Comparison of ENCODE assay signal across 8 cellular contexts in the genomic region with DNA sequence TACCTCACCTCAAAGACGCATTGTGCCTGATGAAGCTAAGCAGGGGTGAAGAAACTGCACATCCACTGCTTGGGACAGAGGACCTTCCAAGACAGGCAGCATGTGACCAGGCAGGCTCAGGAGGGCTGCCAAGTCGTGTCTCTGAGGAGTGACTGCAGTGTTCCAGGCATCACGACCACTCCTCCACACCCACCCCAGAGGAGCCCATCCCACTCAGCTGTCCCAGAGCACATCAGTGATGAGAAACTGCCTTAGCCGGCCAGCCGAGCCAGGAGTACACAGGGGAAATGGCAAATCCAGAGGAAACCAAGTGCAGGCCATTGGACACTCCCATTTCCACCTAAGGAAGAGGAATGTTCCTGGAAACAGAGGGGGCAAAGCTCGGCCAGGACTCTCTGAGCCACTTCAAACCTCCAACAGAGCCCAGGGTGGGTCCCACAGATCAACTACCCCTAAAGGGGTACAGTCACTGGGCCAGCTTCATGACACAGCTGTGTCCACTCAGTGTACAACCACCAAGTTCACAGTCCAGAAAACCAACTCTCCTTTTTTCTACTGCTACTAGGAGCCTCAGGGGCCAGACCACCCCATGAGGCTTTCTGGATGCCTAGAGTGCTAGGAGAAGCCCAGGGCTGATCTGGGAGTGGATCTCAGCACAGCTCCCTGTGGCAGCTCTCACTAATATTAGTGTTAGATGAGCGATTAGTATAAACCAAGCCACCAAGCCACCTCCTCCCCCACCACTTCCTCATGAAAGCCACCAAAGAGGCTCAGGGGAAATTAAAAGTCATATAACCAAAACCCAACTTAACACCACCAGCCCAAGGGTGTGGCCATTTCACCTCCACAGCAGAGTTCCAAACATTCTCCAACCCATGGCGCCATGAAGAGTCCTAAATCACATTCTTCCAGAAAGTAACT. TPM values are rescaled to one million over a fixed set of nuclear protein-coding genes. Genes with fewer than 3 reads are reported as not detected.
DNase-seq lines count a peak whose midpoint lies in the region; ATAC-seq and TF ChIP-seq lines count a peak whose summit lies in the region.

No MANE protein-coding gene starts in this region.

- no peak overlapping the region for H2BK120ac ChIP-seq in H9 (ENCODE audit: low read depth, low read length, poor library complexity, severe bottlenecking)

- DNase-seq in H9 (peak; percentile 28), Right ventricle myocardium inferior (ENCODE audit: missing footprints) (peak; percentile 92), NCI-H446 (lab: John Stamatoyannopoulos, UW) (no peak), HuH-7 (ENCODE audit: low spot score) (no peak), DMS114 treated with DMSO at 0.1 percent for 48 hours (lab: John Stamatoyannopoulos, UW; ENCODE audit: unreplicated experiment) (no peak)
- DNase-seq in activated CD4-positive, alpha-beta memory T cell treated with anti-CD3 and anti-CD28 coated beads for 36 hours: peak; percentile 64

- H3K27me3 Mint-ChIP-seq in H9 (ENCODE audit: low read depth): no peaks in the 10 kb centered on the region
- H3K27me3 Mint-ChIP-seq in activated CD4-positive, alpha-beta memory T cell treated with anti-CD3 and anti-CD28 coated beads for 36 hours: no peaks in the 10 kb centered on the region

- peaks cover 20 to 35% of the 10 kb centered on the region in 2 experiments for H3K4me1 Mint-ChIP-seq in H9
- H3K4me1 Mint-ChIP-seq in activated CD4-positive, alpha-beta memory T cell treated with anti-CD3 and anti-CD28 coated beads for 36 hours (ENCODE audit: low read depth): peaks cover 78% of the 10 kb centered on the region

- H4K91ac ChIP-seq in H9 (ENCODE audit: insufficient read length, low read depth, low read length): no peak overlapping the region

- CTCF ChIA-PET in activated CD4-positive, alpha-beta memory T cell treated with anti-CD3 and anti-CD28 coated beads for 36 hours (lab: Charles Lee): interaction anchor here (0.7 to 13.2 kb wide), 5 partner anchors 12 to 21 kb away, joined by 3 to 192 read pairs (median 9); partner anchors contain the start of gene PXN

- H2BK12ac ChIP-seq in H9 (ENCODE audit: insufficient read length, low read depth, low read length): no peak overlapping the region

- peak overlapping the region; percentile 14 for H3K18ac ChIP-seq in H9 (ENCODE audit: insufficient read length, low read depth, low read length)

- H2AFZ ChIP-seq in H9 (ENCODE audit: low read length): no peak overlapping the region

- no peak overlapping the region for H4K5ac ChIP-seq in H9 (ENCODE audit: insufficient read length, low read depth, low read length)

- no peak overlapping the region for H3K9ac ChIP-seq in H9 (ENCODE audit: extremely low read depth, insufficient read length, low read length)
- peak overlapping the region; percentile 27 to 51 (median 27) for H3K9ac ChIP-seq in skeletal muscle tissue (ENCODE audit: low read depth in 1 of 3, low read length in 3 of 3)

- intact Hi-C loops in activated CD4-positive, alpha-beta memory T cell treated with anti-CD3 and anti-CD28 coated beads for 36 hours (cut with micrococcal nuclease): no loop called here
- intact Hi-C loops in Right ventricle myocardium inferior (cut with DNase I): no loop called here

- H3K27ac ChIP-seq in H9 (ENCODE audit: insufficient read length, low read depth, low read length): no peak overlapping the region
- peak overlapping the region; percentile 85 for H3K27ac ChIP-seq in skeletal muscle tissue (ENCODE audit: low read depth, low read length)

- H4K20me1 ChIP-seq in H9 (ENCODE audit: control insufficient read depth, insufficient read depth, insufficient read length): no peaks in the 10 kb centered on the region

- WGBS in H9 (ENCODE audit: extremely low coverage, insufficient read length, low lambda C conversion rate): no CpG with 5 or more reads among the region's 8 CpGs

- H3K27ac Mint-ChIP-seq in H9: peak overlapping the region in 1 of 3 experiments; percentile 52; a peak in 3 of 7 replicates
- peak overlapping the region; percentile 81 for H3K27ac Mint-ChIP-seq in activated CD4-positive, alpha-beta memory T cell treated with anti-CD3 and anti-CD28 coated beads for 36 hours

- no peak overlapping the region for H3T11ph ChIP-seq in H9 (ENCODE audit: low read length)

- H3K4ac ChIP-seq in H9 (ENCODE audit: low read depth, low read length): no peak overlapping the region

- H3K23ac ChIP-seq in H9 (ENCODE audit: insufficient read length, low read depth, low read length): no peak overlapping the region

- no peak overlapping the region for H3K56ac ChIP-seq in H9 (ENCODE audit: insufficient read length, low read depth, low read length)

- H3K27me3 ChIP-seq in H9 (ENCODE audit: insufficient read depth, low read length) (no peaks in the 10 kb centered on the region; the same call in 1 of the 2 replicates), skeletal muscle tissue (ENCODE audit: control insufficient read depth in 3 of 3, insufficient read depth in 3 of 3, low read length in 3 of 3) (no peaks in the 10 kb centered on the region)

- peaks cover 3% of the 10 kb centered on the region for H3K79me1 ChIP-seq in H9 (ENCODE audit: insufficient read depth, low read depth, low read length, poor library complexity, severe bottlenecking)

- no peak overlapping the region for H4K8ac ChIP-seq in H9 (replicated peaks; ENCODE audit: insufficient read length, low read depth, low read length)

- H3K36me3 ChIP-seq in skeletal muscle tissue (ENCODE audit: control insufficient read depth in 3 of 3, insufficient read depth in 3 of 3, low read length in 3 of 3): no peaks in the 10 kb centered on the region

- ATAC-seq in Right ventricle myocardium inferior (peak; percentile 89), HG02938 (IDR thresholded peaks at IDR 0.05; ENCODE audit: unreplicated experiment) (no peak)

- H3K4me1 ChIP-seq in H9 (ENCODE audit: insufficient read depth, low read length) (peaks cover under 1% of the 10 kb centered on the region; the same call in 1 of the 2 replicates), skeletal muscle tissue (ENCODE audit: control insufficient read depth in 3 of 3, insufficient read depth in 3 of 3, low read length in 3 of 3) (peaks cover 45 to 56% (median 51%) of the 10 kb centered on the region in 3 donors)

- no peak for TF ChIP-seq CTCF in H9 (conservative IDR thresholded peaks at IDR 0.05)

- no peak overlapping the region; the same call in 1 of the 2 replicates for H2BK15ac ChIP-seq in H9 (ENCODE audit: low read depth, low read length)

- H3K9me3 ChIP-seq in H9 (ENCODE audit: control insufficient read depth, low read depth, low read length): no peaks in the 10 kb centered on the region
- no peaks in the 10 kb centered on the region for H3K9me3 ChIP-seq in skeletal muscle tissue (ENCODE audit: control insufficient read depth in 3 of 3, low read length in 3 of 3)

- H3K23me2 ChIP-seq in H9 (ENCODE audit: insufficient read length, low read depth, low read length, poor library complexity, severe bottlenecking): no peaks in the 10 kb centered on the region

- peak overlapping the region; percentile 10 to 58 (median 30) for H3K4me3 ChIP-seq in skeletal muscle tissue (ENCODE audit: low read length in 3 of 3)

- no peak overlapping the region for H2BK5ac ChIP-seq in H9 (ENCODE audit: insufficient read length, low read length)

- H3K14ac ChIP-seq in H9 (ENCODE audit: insufficient read depth, low read length): no peak overlapping the region; the same call in 1 of the 2 replicates

- no peak overlapping the region for H2BK20ac ChIP-seq in H9 (ENCODE audit: low read depth, low read length, poor library complexity, severe bottlenecking)

- POLR2A ChIA-PET in activated CD4-positive, alpha-beta memory T cell treated with anti-CD3 and anti-CD28 coated beads for 36 hours (lab: Charles Lee): interaction anchor here (0.9 to 5.2 kb wide), 7 partner anchors 13 to 42 kb away, joined by 3 to 69 read pairs (median 3); partner anchors contain the start of genes RNU4-1 and RNU4-2

- no peak overlapping the region for H3K4me2 ChIP-seq in H9 (ENCODE audit: insufficient read depth, insufficient read length, low read length)

- H3K79me2 ChIP-seq in H9 (ENCODE audit: insufficient read depth, low read length): peaks cover 36% of the 10 kb centered on the region; the same call in 1 of the 2 replicates

- peaks cover 1 to 13% (median 5%) of the 10 kb centered on the region in 3 experiments; a peak in 6 of 7 replicates for H3K36me3 Mint-ChIP-seq in H9 (ENCODE audit: insufficient read depth in 1 of 3, low read depth in 3 of 3)
- H3K36me3 Mint-ChIP-seq in activated CD4-positive, alpha-beta memory T cell treated with anti-CD3 and anti-CD28 coated beads for 36 hours: peaks cover 7% of the 10 kb centered on the region

- H3K9me3 Mint-ChIP-seq in H9: no peaks in the 10 kb centered on the region
- no peaks in the 10 kb centered on the region for H3K9me3 Mint-ChIP-seq in activated CD4-positive, alpha-beta memory T cell treated with anti-CD3 and anti-CD28 coated beads for 36 hours

- no peak overlapping the region for H2AK5ac ChIP-seq in H9 (ENCODE audit: insufficient read length, low read length)

- H3K4me3 Mint-ChIP-seq in H9: no peak overlapping the region
- peak overlapping the region; percentile 39 for H3K4me3 Mint-ChIP-seq in activated CD4-positive, alpha-beta memory T cell treated with anti-CD3 and anti-CD28 coated beads for 36 hours

RNA-seq across cellular contexts. Expression of gene PXN, which starts 15.4 kb away (rescaled TPM):
- 88.9 and 92.8 TPM in 2 replicates for total RNA-seq in H9 (2021)
- 10 to 100 TPM; 74.0 to 75.0 TPM for total RNA-seq in activated CD4-positive, alpha-beta memory T cell treated with anti-CD3 and anti-CD28 coated beads for 36 hours
- total RNA-seq in Right ventricle myocardium inferior: 63.7 TPM
- total RNA-seq in skeletal muscle tissue: 20.9 TPM

RNA-seq across cellular contexts. Expression of gene RNU4-2, which starts 41.6 kb away (rescaled TPM):
- total RNA-seq in H9 (2021): 2,441 and 2,702 TPM in 2 replicates
- total RNA-seq in activated CD4-positive, alpha-beta memory T cell treated with anti-CD3 and anti-CD28 coated beads for 36 hours: 1,000 to 10,000 TPM; 2,395 to 2,750 TPM
- 12,991 TPM for total RNA-seq in Right ventricle myocardium inferior
- total RNA-seq in skeletal muscle tissue: under 0.01 TPM

RNA-seq across cellular contexts. Expression of gene RNU4-1, which starts 42.9 kb away (rescaled TPM):
- total RNA-seq in H9 (2021) (3,262 and 3,277 TPM in 2 replicates), Right ventricle myocardium inferior (1,499 TPM), skeletal muscle tissue (under 0.01 TPM)
- 1,000 to 10,000 TPM; 1,180 to 1,201 TPM for total RNA-seq in activated CD4-positive, alpha-beta memory T cell treated with anti-CD3 and anti-CD28 coated beads for 36 hours

RNA-seq across cellular contexts. Expression of gene RPLP0, which starts 49.2 kb away (rescaled TPM):
- total RNA-seq in H9 (2021) (2,950 and 3,019 TPM in 2 replicates), Right ventricle myocardium inferior (892 TPM), skeletal muscle tissue (2,458 TPM)
- total RNA-seq in activated CD4-positive, alpha-beta memory T cell treated with anti-CD3 and anti-CD28 coated beads for 36 hours: 1,000 to 10,000 TPM; 4,273 to 4,368 TPM

RNA-seq across cellular contexts. Expression of gene SIRT4, which starts 52.0 kb away (rescaled TPM):
- total RNA-seq in H9 (2021) (1.4 and 2.1 TPM in 2 replicates), Right ventricle myocardium inferior (9.0 TPM), skeletal muscle tissue (3.7 TPM)
- total RNA-seq in activated CD4-positive, alpha-beta memory T cell treated with anti-CD3 and anti-CD28 coated beads for 36 hours: 1 to 10 TPM; 1.8 to 2.0 TPM

Comparison
In these comparisons a context has a peak if more than half of its experiments do, and no peak if none do; other contexts are left out.
1. DNase-seq: peak in H9 (single experiment), activated CD4-positive, alpha-beta memory T cell treated with anti-CD3 and anti-CD28 coated beads for 36 hours (single experiment) and Right ventricle myocardium inferior (single experiment); none in NCI-H446 (0 of 2), HuH-7 (single experiment) and DMS114 treated with DMSO at 0.1 percent for 48 hours (single experiment).
2. RNA of gene RNU4-2, which starts 41.6 kb away (total RNA-seq): 12,991 TPM in Right ventricle myocardium inferior (single experiment), 2,395 to 2,750 TPM in activated CD4-positive, alpha-beta memory T cell treated with anti-CD3 and anti-CD28 coated beads for 36 hours and 2,441 to 2,702 TPM in H9; under 0.01 TPM in skeletal muscle tissue (single experiment); every median in the first group is over 1,000 times any median in the second.
3. RNA of gene RNU4-1, which starts 42.9 kb away (total RNA-seq): 3,262 to 3,277 TPM in H9, 1,499 TPM in Right ventricle myocardium inferior (single experiment) and 1,180 to 1,201 TPM in activated CD4-positive, alpha-beta memory T cell treated with anti-CD3 and anti-CD28 coated beads for 36 hours; under 0.01 TPM in skeletal muscle tissue (single experiment); every median in the first group is over 1,000 times any median in the second.